Comparison of ENCODE assay signal across 2 cellular contexts in the genomic region with DNA sequence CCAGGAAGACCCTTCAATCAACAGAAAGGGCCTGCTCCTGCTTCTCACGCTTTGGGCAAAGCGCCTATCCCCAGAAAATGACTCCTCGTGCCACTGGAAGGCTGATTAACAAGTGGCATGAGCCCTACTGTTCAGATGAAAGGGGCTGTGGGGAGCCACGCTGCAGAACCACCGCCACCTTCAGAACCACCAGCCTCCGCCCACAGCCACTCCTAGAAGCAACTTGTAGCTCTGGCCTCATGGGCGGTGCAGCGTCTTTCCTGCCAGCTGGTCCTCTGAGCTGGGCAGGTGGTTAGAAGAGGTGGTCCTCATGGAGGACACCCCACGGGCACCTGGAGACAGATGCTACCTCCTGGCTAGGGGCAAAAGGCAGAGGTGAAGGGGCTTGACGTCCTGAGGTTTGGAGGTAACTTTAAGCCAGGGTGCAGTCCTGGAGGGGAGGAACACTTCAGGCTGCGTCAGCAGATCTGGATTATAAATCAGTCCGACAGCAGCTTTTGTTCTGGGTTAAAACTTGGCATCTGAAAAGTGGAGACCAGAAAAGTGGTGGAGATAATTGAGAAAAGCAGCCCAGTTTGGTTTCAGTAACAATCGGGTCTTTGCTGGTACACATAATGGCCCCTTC.
TF ChIP-seq lines count a peak whose summit lies in the region.

No MANE protein-coding gene starts in this region.

TF ChIP-seq in HEK293T, 16 proteins besides CTCF, POLR2A, EP300 and RAD21:
- TF ChIP-seq TARDBP (IDR thresholded peaks at IDR 0.05) (no peak), SP1 (IDR thresholded peaks at IDR 0.05) (no peak), FOXM1 (IDR thresholded peaks at IDR 0.05; ENCODE audit: borderline replicate concordance) (no peak), SUZ12 (IDR thresholded peaks at IDR 0.05) (no peak), PKNOX1 (IDR thresholded peaks at IDR 0.05) (peak; percentile 59), NFRKB (IDR thresholded peaks at IDR 0.05) (no peak), FOXA1 (IDR thresholded peaks at IDR 0.05) (no peak)
TF ChIP-seq in HEK293T: peak in this region for 1.

TF ChIP-seq in K562, 482 proteins besides CTCF, POLR2A, EP300 and RAD21 (continues in another document):
- TF ChIP-seq C11orf30 (IDR thresholded peaks at IDR 0.05; ENCODE audit: low read depth) (peak; percentile 95), MAX (CRISPR knock-in tag; IDR thresholded peaks at IDR 0.05) (peak; percentile 65), MLLT1 (IDR thresholded peaks at IDR 0.05) (peak in 1 of 2 experiments; percentile 64; a peak in 2 of 4 replicates), MAZ (CRISPR knock-in tag; conservative IDR thresholded peaks at IDR 0.05 in 1 of 2, IDR thresholded peaks at IDR 0.05 in 1 of 2) (peak in 1 of 2 experiments; percentile 21; a peak in 2 of 4 replicates), NRF1 (conservative IDR thresholded peaks at IDR 0.05 in 1 of 2, IDR thresholded peaks at IDR 0.05 in 1 of 2) (peak; percentile 21 to 30; a peak in 2 of 4 replicates), MAFF (IDR thresholded peaks at IDR 0.05; ENCODE audit: low read length) (peak; percentile 79), NFE2 (IDR thresholded peaks at IDR 0.05; ENCODE audit: low read depth) (peak; percentile 60), DPF2 (IDR thresholded peaks at IDR 0.05) (peak; percentile 45), SMAD4 (CRISPR knock-in tag; conservative IDR thresholded peaks at IDR 0.05) (0 out of 2 replicates have a peak, but pooled peaks have one; percentile 12), HDAC1 (IDR thresholded peaks at IDR 0.05) (peak in 1 of 2 experiments; percentile 51; a peak in 2 of 4 replicates), POLR2AphosphoS2 (IDR thresholded peaks at IDR 0.05; ENCODE audit: low read length) (peak; percentile 63), ZFP91 (CRISPR knock-in tag; IDR thresholded peaks at IDR 0.05) (0 out of 2 replicates have a peak, but pooled peaks have one; percentile 50), FOXO4 (CRISPR knock-in tag; IDR thresholded peaks at IDR 0.05) (no peak), CCNT2 (IDR thresholded peaks at IDR 0.05; ENCODE audit: borderline replicate concordance, extremely low read depth, insufficient read length, low read depth, low read length) (no peak), ZBTB49 (CRISPR knock-in tag; IDR thresholded peaks at IDR 0.05; ENCODE audit: borderline replicate concordance) (0 out of 2 replicates have a peak, but pooled peaks have one; percentile 68), SP2 (IDR thresholded peaks at IDR 0.05; ENCODE audit: extremely low read depth, low read depth, low read length, poor library complexity, severe bottlenecking) (no peak), MITF (IDR thresholded peaks at IDR 0.05) (no peak), HDGF (IDR thresholded peaks at IDR 0.05) (peak; percentile 51; the same call in 1 of the 2 replicates), CC2D1A (IDR thresholded peaks at IDR 0.05) (no peak), DACH1 (IDR thresholded peaks at IDR 0.05; ENCODE audit: partially characterized antibody) (peak; percentile 41), MYBL2 (IDR thresholded peaks at IDR 0.05; ENCODE audit: low read depth) (no peak), MYBL2 (CRISPR knock-in tag; IDR thresholded peaks at IDR 0.05; ENCODE audit: borderline replicate concordance) (no peak), EHMT2 (IDR thresholded peaks at IDR 0.05) (no peak)
- TF ChIP-seq, protein P1, sequence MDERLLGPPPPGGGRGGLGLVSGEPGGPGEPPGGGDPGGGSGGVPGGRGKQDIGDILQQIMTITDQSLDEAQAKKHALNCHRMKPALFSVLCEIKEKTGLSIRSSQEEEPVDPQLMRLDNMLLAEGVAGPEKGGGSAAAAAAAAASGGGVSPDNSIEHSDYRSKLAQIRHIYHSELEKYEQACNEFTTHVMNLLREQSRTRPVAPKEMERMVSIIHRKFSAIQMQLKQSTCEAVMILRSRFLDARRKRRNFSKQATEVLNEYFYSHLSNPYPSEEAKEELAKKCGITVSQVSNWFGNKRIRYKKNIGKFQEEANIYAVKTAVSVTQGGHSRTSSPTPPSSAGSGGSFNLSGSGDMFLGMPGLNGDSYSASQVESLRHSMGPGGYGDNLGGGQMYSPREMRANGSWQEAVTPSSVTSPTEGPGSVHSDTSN (CRISPR knock-in tag; IDR thresholded peaks at IDR 0.05; ENCODE audit: low read depth): no peak
- TF ChIP-seq, protein P1 (tag; conservative IDR thresholded peaks at IDR 0.05; ENCODE audit: low read depth): peak; percentile 89
- TF ChIP-seq, protein P2, sequence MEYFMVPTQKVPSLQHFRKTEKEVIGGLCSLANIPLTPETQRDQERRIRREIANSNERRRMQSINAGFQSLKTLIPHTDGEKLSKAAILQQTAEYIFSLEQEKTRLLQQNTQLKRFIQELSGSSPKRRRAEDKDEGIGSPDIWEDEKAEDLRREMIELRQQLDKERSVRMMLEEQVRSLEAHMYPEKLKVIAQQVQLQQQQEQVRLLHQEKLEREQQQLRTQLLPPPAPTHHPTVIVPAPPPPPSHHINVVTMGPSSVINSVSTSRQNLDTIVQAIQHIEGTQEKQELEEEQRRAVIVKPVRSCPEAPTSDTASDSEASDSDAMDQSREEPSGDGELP (CRISPR knock-in tag; IDR thresholded peaks at IDR 0.05; ENCODE audit: borderline replicate concordance): peak; percentile 92
- TF ChIP-seq, protein P3, sequence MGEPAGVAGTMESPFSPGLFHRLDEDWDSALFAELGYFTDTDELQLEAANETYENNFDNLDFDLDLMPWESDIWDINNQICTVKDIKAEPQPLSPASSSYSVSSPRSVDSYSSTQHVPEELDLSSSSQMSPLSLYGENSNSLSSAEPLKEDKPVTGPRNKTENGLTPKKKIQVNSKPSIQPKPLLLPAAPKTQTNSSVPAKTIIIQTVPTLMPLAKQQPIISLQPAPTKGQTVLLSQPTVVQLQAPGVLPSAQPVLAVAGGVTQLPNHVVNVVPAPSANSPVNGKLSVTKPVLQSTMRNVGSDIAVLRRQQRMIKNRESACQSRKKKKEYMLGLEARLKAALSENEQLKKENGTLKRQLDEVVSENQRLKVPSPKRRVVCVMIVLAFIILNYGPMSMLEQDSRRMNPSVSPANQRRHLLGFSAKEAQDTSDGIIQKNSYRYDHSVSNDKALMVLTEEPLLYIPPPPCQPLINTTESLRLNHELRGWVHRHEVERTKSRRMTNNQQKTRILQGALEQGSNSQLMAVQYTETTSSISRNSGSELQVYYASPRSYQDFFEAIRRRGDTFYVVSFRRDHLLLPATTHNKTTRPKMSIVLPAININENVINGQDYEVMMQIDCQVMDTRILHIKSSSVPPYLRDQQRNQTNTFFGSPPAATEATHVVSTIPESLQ (CRISPR knock-in tag; IDR thresholded peaks at IDR 0.05): 0 out of 2 replicates have a peak, but pooled peaks have one; percentile 6
- TF ChIP-seq, protein P4, sequence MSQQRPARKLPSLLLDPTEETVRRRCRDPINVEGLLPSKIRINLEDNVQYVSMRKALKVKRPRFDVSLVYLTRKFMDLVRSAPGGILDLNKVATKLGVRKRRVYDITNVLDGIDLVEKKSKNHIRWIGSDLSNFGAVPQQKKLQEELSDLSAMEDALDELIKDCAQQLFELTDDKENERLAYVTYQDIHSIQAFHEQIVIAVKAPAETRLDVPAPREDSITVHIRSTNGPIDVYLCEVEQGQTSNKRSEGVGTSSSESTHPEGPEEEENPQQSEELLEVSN (IDR thresholded peaks at IDR 0.05; ENCODE audit: borderline replicate concordance in 1 of 2, extremely low read depth in 1 of 2, insufficient read depth in 1 of 2, insufficient read length in 1 of 2, low read depth in 1 of 2, low read length in 1 of 2, poor library complexity in 1 of 2, severe bottlenecking in 1 of 2): peak in 1 of 2 experiments; percentile 19
- TF ChIP-seq, protein P5, sequence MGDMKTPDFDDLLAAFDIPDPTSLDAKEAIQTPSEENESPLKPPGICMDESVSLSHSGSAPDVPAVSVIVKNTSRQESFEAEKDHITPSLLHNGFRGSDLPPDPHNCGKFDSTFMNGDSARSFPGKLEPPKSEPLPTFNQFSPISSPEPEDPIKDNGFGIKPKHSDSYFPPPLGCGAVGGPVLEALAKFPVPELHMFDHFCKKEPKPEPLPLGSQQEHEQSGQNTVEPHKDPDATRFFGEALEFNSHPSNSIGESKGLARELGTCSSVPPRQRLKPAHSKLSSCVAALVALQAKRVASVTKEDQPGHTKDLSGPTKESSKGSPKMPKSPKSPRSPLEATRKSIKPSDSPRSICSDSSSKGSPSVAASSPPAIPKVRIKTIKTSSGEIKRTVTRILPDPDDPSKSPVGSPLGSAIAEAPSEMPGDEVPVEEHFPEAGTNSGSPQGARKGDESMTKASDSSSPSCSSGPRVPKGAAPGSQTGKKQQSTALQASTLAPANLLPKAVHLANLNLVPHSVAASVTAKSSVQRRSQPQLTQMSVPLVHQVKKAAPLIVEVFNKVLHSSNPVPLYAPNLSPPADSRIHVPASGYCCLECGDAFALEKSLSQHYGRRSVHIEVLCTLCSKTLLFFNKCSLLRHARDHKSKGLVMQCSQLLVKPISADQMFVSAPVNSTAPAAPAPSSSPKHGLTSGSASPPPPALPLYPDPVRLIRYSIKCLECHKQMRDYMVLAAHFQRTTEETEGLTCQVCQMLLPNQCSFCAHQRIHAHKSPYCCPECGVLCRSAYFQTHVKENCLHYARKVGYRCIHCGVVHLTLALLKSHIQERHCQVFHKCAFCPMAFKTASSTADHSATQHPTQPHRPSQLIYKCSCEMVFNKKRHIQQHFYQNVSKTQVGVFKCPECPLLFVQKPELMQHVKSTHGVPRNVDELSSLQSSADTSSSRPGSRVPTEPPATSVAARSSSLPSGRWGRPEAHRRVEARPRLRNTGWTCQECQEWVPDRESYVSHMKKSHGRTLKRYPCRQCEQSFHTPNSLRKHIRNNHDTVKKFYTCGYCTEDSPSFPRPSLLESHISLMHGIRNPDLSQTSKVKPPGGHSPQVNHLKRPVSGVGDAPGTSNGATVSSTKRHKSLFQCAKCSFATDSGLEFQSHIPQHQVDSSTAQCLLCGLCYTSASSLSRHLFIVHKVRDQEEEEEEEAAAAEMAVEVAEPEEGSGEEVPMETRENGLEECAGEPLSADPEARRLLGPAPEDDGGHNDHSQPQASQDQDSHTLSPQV (IDR thresholded peaks at IDR 0.05): 0 out of 2 replicates have a peak, but pooled peaks have one; percentile 63
